13 cellular contexts compared by ENCODE assay signal in the genomic region with DNA sequence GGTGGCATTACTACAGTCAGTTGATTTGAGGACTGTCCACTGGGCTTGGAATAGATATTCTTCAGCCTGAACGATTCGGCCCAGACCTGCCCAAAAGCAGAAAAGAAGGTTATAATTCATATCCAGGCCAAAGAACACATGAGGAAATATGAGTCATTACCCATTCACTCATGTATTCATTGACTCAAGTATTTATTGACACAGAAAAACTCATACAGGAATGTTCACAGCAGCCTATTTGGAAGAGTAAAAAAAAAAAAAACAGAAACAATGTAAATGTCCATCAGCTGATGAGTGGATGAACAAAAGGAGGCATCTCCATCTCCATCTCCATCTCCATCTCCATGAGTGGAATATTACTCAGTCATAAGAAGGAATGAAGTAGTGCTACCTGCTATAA. TPM values are rescaled to one million over a fixed set of nuclear protein-coding genes. Genes with fewer than 3 reads are reported as not detected.
DNase-seq lines count a peak whose midpoint lies in the region; ATAC-seq and TF ChIP-seq lines count a peak whose summit lies in the region.
"Had no signal": no experiment of that assay in that cellular context is flagged by ENCODE, and none has a peak within 500 bp of the region (broad histone marks: within the 10 kb centered on the region; RNA-seq: fewer than 3 reads in every experiment).

No MANE protein-coding gene starts in this region.

- POLR2A ChIA-PET in HCT116 (lab: Charles Lee) (no interaction called here), SK-N-SH (lab: Yijun Ruan, JAX) (no interaction called here)

- H3K9ac ChIP-seq in HCT116 (ENCODE audit: low read length) (no peak overlapping the region), SK-N-SH (no peak overlapping the region)

- BruUV-seq in HCT116 (replicated peaks; lab: Mats Ljungman, UMichigan): no TSS peak

- no peaks in the 10 kb centered on the region for H3K36me3 ChIP-seq in HCT116 (ENCODE audit: control insufficient read depth in 1 of 2, insufficient read depth in 2 of 2, low read length in 2 of 2)
- H3K36me3 ChIP-seq in SK-N-SH (replicated peaks in 1 of 2; ENCODE audit: control insufficient read depth in 1 of 2, insufficient read depth in 2 of 2, low read length in 1 of 2): no peaks in the 10 kb centered on the region
- H3K36me3 ChIP-seq: gastrocnemius medialis had no signal

- TF ChIP-seq EP300 in SK-N-SH (IDR thresholded peaks at IDR 0.05; ENCODE audit: borderline replicate concordance in 1 of 2, low read depth in 1 of 2, low read length in 1 of 2): no peak

- H3K4me1 ChIP-seq in HCT116 (ENCODE audit: control insufficient read depth in 1 of 2, insufficient read depth in 2 of 2, low read length in 2 of 2) (peaks cover 0 to 11% of the 10 kb centered on the region in 2 experiments; a peak in 2 of 4 replicates), SK-N-SH (ENCODE audit: control insufficient read depth in 1 of 2, insufficient read depth in 2 of 2, low read depth in 1 of 2, low read length in 1 of 2) (no peaks in the 10 kb centered on the region)
- H3K4me1 ChIP-seq: gastrocnemius medialis had no signal

- WGBS in SK-N-SH (ENCODE audit: low lambda C conversion rate): 59% methylated on average over 2 of the region's 2 CpGs

- TF ChIP-seq RAD21 in HCT116 (IDR thresholded peaks at IDR 0.05; ENCODE audit: low read depth): 0 out of 2 replicates have a peak, but pooled peaks have one; percentile 1
- no peak for TF ChIP-seq RAD21 in SK-N-SH (IDR thresholded peaks at IDR 0.05; ENCODE audit: low read length)

- H3F3A ChIP-seq in SK-N-SH (replicated peaks; ENCODE audit: insufficient read depth): peaks cover 9% of the 10 kb centered on the region

- H3K9me2 ChIP-seq in HCT116 (ENCODE audit: insufficient read depth) (no peaks in the 10 kb centered on the region), SK-N-SH (no peaks in the 10 kb centered on the region)

- DNase-seq in HCT116 (ENCODE audit: low read depth, low spot score) (no peak), SK-N-SH (no peak), fibroblast of the aortic adventitia (ENCODE audit: low read depth) (peak; percentile 74), stromal cell of bone marrow (ENCODE audit: low read depth) (peak; percentile 58), NCI-H510A (lab: John Stamatoyannopoulos, UW) (no peak), NCI-H82 (lab: John Stamatoyannopoulos, UW) (no peak)
- DNase-seq in effector CD8-positive, alpha-beta T cell (lab: John Stamatoyannopoulos, UW): no peak
- DNase-seq: DMS79 treated with DMSO at 0.1 percent for 48 hours; gastrocnemius medialis; mesenchymal stem cell; NCI-H774; stimulated activated CD4-positive, alpha-beta T cell treated with anti-CD3 and anti-CD28 coated beads, Interleukin-2, amount 100 ng/mL, for 48 hours; stimulated activated naive CD8-positive, alpha-beta T cell treated with anti-CD3 and anti-CD28 coated beads, Interleukin-15, amount 100 ng/mL, for 72 hours had no signal

- TF ChIP-seq CTCF in HCT116 (IDR thresholded peaks at IDR 0.05 in 2 of 3, conservative IDR thresholded peaks at IDR 0.05 in 1 of 3; ENCODE audit: borderline replicate concordance in 1 of 3, insufficient read depth in 1 of 3, low read depth in 2 of 3, low read length in 2 of 3): no peak
- no peak for TF ChIP-seq CTCF in SK-N-SH (IDR thresholded peaks at IDR 0.05)
- no peak for TF ChIP-seq CTCF in fibroblast of the aortic adventitia (IDR thresholded peaks at IDR 0.05; ENCODE audit: insufficient read depth, low read length)

- H3K9me3 ChIP-seq in HCT116 (ENCODE audit: control insufficient read depth in 1 of 2, insufficient read depth in 1 of 2, low read depth in 1 of 2, low read length in 2 of 2) (no peaks in the 10 kb centered on the region), SK-N-SH (no peaks in the 10 kb centered on the region)
- H3K9me3 ChIP-seq: gastrocnemius medialis had no signal

- no peak overlapping the region for H3K4me3 ChIP-seq in HCT116 (replicated peaks in 1 of 2; ENCODE audit: low read depth in 1 of 2, low read length in 2 of 2)
- no peak overlapping the region for H3K4me3 ChIP-seq in SK-N-SH (ENCODE audit: low read depth in 2 of 2, low read length in 1 of 2)
- H3K4me3 ChIP-seq in fibroblast of the aortic adventitia (ENCODE audit: low read depth, low read length): no peak overlapping the region
- H3K4me3 ChIP-seq: gastrocnemius medialis had no signal

- CTCF ChIA-PET in HCT116 (lab: Charles Lee): no interaction called here
- CTCF ChIA-PET in SK-N-SH (lab: Yijun Ruan, JAX): no interaction called here

- H2AFZ ChIP-seq in HCT116 (ENCODE audit: low read depth, low read length, poor library complexity, severe bottlenecking) (no peak overlapping the region), SK-N-SH (ENCODE audit: low read depth) (no peak overlapping the region)

- intact Hi-C loops in HCT116 (cut with micrococcal nuclease): no loop called here

- H3K27ac ChIP-seq in HCT116 (ENCODE audit: low read depth, low read length): no peak overlapping the region
- H3K27ac ChIP-seq in SK-N-SH (ENCODE audit: low read depth in 2 of 2, low read length in 1 of 2): no peak overlapping the region
- H3K27ac ChIP-seq: gastrocnemius medialis had no signal

- H4K20me1 ChIP-seq in HCT116 (ENCODE audit: insufficient read depth): no peaks in the 10 kb centered on the region
- H4K20me1 ChIP-seq in SK-N-SH (ENCODE audit: insufficient read depth): no peaks in the 10 kb centered on the region

- RAD21 ChIA-PET in HCT116 (lab: Charles Lee; ENCODE audit: low non-redundant PET in 1 of 2, low total read pairs in 2 of 2, uncharacterized antibody in 2 of 2, unreplicated experiment in 2 of 2): no interaction called here

- no peak for TF ChIP-seq POLR2A in HCT116 (IDR thresholded peaks at IDR 0.05; ENCODE audit: borderline replicate concordance, extremely low read depth, insufficient read depth, insufficient read length)

- no peaks in the 10 kb centered on the region for H3K79me2 ChIP-seq in HCT116 (ENCODE audit: insufficient read depth, low read length)
- no peaks in the 10 kb centered on the region for H3K79me2 ChIP-seq in SK-N-SH (ENCODE audit: insufficient read depth)

- peak; percentile 40 for ATAC-seq in HCT116
- ATAC-seq: gastrocnemius medialis; stimulated activated naive CD8-positive, alpha-beta T cell treated with anti-CD3 and anti-CD28 coated beads, Interleukin-15, amount 100 ng/mL, for 72 hours had no signal

- H3K4me2 ChIP-seq in HCT116 (ENCODE audit: low read length) (peak overlapping the region; percentile 32; the same call in 1 of the 2 replicates), SK-N-SH (no peak overlapping the region)

- no peaks in the 10 kb centered on the region for H3K27me3 ChIP-seq in HCT116 (ENCODE audit: insufficient read depth, low read length)
- H3K27me3 ChIP-seq in SK-N-SH (ENCODE audit: insufficient read depth): no peaks in the 10 kb centered on the region
- H3K27me3 ChIP-seq: gastrocnemius medialis had no signal

TF ChIP-seq in SK-N-SH, 30 proteins besides CTCF, POLR2A, EP300 and RAD21 (continues in another document):
- TF ChIP-seq, protein P1, sequence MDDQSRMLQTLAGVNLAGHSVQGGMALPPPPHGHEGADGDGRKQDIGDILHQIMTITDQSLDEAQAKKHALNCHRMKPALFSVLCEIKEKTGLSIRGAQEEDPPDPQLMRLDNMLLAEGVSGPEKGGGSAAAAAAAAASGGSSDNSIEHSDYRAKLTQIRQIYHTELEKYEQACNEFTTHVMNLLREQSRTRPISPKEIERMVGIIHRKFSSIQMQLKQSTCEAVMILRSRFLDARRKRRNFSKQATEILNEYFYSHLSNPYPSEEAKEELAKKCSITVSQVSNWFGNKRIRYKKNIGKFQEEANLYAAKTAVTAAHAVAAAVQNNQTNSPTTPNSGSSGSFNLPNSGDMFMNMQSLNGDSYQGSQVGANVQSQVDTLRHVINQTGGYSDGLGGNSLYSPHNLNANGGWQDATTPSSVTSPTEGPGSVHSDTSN (IDR thresholded peaks at IDR 0.05): peak; percentile 17; the same call in 1 of the 2 replicates
- TF ChIP-seq RFX5 (IDR thresholded peaks at IDR 0.05; ENCODE audit: low read length): no peak
- TF ChIP-seq RXRA (IDR thresholded peaks at IDR 0.05; ENCODE audit: borderline replicate concordance, low read depth): no peak
- no peak for TF ChIP-seq TAF1 (IDR thresholded peaks at IDR 0.05; ENCODE audit: borderline replicate concordance, low read depth, low read length)
- no peak for TF ChIP-seq YY1 (IDR thresholded peaks at IDR 0.05; ENCODE audit: low read depth)
- no peak for TF ChIP-seq POLR2AphosphoS5 (IDR thresholded peaks at IDR 0.05; ENCODE audit: low read depth, low read length)
- TF ChIP-seq, protein P2, sequence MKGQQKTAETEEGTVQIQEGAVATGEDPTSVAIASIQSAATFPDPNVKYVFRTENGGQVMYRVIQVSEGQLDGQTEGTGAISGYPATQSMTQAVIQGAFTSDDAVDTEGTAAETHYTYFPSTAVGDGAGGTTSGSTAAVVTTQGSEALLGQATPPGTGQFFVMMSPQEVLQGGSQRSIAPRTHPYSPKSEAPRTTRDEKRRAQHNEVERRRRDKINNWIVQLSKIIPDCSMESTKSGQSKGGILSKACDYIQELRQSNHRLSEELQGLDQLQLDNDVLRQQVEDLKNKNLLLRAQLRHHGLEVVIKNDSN (IDR thresholded peaks at IDR 0.05; ENCODE audit: borderline replicate concordance, low read depth): no peak
- TF ChIP-seq MXI1 (IDR thresholded peaks at IDR 0.05; ENCODE audit: low read depth, low read length): no peak

RNA-seq across cellular contexts. Expression of a gene that starts 15.9 kb away (rescaled TPM):
- total RNA-seq in HCT116 (2021; ENCODE audit: unreplicated experiment): 0.25 TPM
- polyA plus RNA-seq in HCT116 (2012): 0.51 and 0.77 TPM in 2 replicates
- polyA plus RNA-seq in SK-N-SH (2012; rRNA removed): 0.18 and 0.45 TPM in 2 replicates
- 0.29 and 0.45 TPM in 2 replicates for polyA plus RNA-seq in SK-N-SH (2012; cell fraction: cytosol; rRNA removed)
- polyA plus RNA-seq in SK-N-SH (2012; cell fraction: nucleus; rRNA removed): 0.15 and 0.46 TPM in 2 replicates
- total RNA-seq in fibroblast of the aortic adventitia (ENCODE audit: low replicate concordance): 0.82 and 1.6 TPM in 2 replicates

RNA-seq across cellular contexts. Expression of a gene that starts 16.4 kb away (rescaled TPM):
- total RNA-seq in HCT116 (2021; ENCODE audit: unreplicated experiment): 53.2 TPM
- 32.1 and 36.0 TPM in 2 replicates for polyA plus RNA-seq in HCT116 (2012)
- 25.9 and 40.0 TPM in 2 replicates for polyA plus RNA-seq in SK-N-SH (2012; rRNA removed)
- 33.4 and 39.2 TPM in 2 replicates for polyA plus RNA-seq in SK-N-SH (2012; cell fraction: cytosol; rRNA removed)
- 44.4 and 77.9 TPM in 2 replicates for polyA plus RNA-seq in SK-N-SH (2012; cell fraction: nucleus; rRNA removed)
- 44.2 and 58.8 TPM in 2 replicates for total RNA-seq in fibroblast of the aortic adventitia (ENCODE audit: low replicate concordance)

RNA-seq across cellular contexts. Expression of a gene that starts 23.1 kb away (rescaled TPM):
- total RNA-seq in HCT116 (2021; ENCODE audit: unreplicated experiment) (2.0 TPM), fibroblast of the aortic adventitia (ENCODE audit: low replicate concordance) (1.4 and 5.8 TPM in 2 replicates)
- polyA plus RNA-seq in HCT116 (2012): 0.47 and 0.86 TPM in 2 replicates
- 0.94 and 1.4 TPM in 2 replicates for polyA plus RNA-seq in SK-N-SH (2012; rRNA removed)
- 0.71 and 1.2 TPM in 2 replicates for polyA plus RNA-seq in SK-N-SH (2012; cell fraction: cytosol; rRNA removed)
- polyA plus RNA-seq in SK-N-SH (2012; cell fraction: nucleus; rRNA removed): 4.2 TPM in 2 replicates

RNA-seq across cellular contexts. Expression of a gene that starts 59.3 kb away (rescaled TPM):
- 4.9 TPM for total RNA-seq in HCT116 (2021; ENCODE audit: unreplicated experiment)
- polyA plus RNA-seq in HCT116 (2012): 3.7 and 5.1 TPM in 2 replicates
- 0.08 and 0.13 TPM in 2 replicates for polyA plus RNA-seq in SK-N-SH (2012; rRNA removed)
- 0.12 and 0.20 TPM in 2 replicates for polyA plus RNA-seq in SK-N-SH (2012; cell fraction: cytosol; rRNA removed)
- 0.04 TPM in 2 replicates for polyA plus RNA-seq in SK-N-SH (2012; cell fraction: nucleus; rRNA removed)
- 0.09 TPM in 1 of 2 replicates, not detected in the other for total RNA-seq in fibroblast of the aortic adventitia (ENCODE audit: low replicate concordance)

Comparison
In these comparisons a context has a peak if more than half of its experiments do, and no peak if none do; other contexts are left out.
1. DNase-seq: peak in fibroblast of the aortic adventitia (single experiment) and stromal cell of bone marrow (single experiment); none in HCT116 (single experiment), SK-N-SH (single experiment), NCI-H510A (single experiment), effector CD8-positive, alpha-beta T cell (single experiment) and NCI-H82 (single experiment).